36 cellular contexts compared by ENCODE assay signal in the genomic region with DNA sequence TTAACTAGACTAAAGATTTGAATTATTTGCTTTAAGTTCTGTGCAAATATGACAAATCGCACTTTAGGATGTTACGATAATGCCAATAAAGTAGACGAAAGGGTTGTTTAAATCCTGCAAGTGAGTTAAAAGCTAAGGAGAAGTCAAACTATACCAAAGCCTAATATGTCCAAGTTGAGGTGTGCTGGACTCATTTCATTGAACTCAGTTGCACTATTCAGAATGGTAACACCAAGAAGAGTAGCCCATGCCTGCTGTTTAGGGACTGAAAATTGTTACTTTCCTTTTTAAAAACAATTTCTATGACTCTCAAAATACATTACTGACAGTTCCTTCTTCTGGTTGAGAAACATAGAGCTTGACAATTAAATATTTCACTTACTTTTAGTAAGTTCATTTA.
DNase-seq lines count a peak whose midpoint lies in the region; ATAC-seq, FAIRE-seq and TF ChIP-seq lines count a peak whose summit lies in the region.
"Had no signal": no experiment of that assay in that cellular context is flagged by ENCODE, and none has a peak within 500 bp of the region (broad histone marks: within the 10 kb centered on the region; RNA-seq: fewer than 3 reads in every experiment).

No MANE protein-coding gene starts in this region.

- H2AFZ ChIP-seq in K562 (ENCODE audit: low read depth, low read length): no peak overlapping the region

- no peak overlapping the region for H3K27ac Mint-ChIP-seq in MCF 10A (ENCODE audit: low read depth, unreplicated experiment)
- H3K27ac Mint-ChIP-seq: B cell; CD14-positive monocyte; CD4-positive, alpha-beta memory T cell; CD4-positive, alpha-beta T cell; CD4-positive, CD25-positive, alpha-beta regulatory T cell; CD8-positive, alpha-beta memory T cell; CD8-positive, alpha-beta T cell had no signal

- no peaks in the 10 kb centered on the region for H3K4me1 Mint-ChIP-seq in MCF 10A (ENCODE audit: insufficient read depth, unreplicated experiment)
- H3K4me1 Mint-ChIP-seq: B cell; CD14-positive monocyte; CD4-positive, alpha-beta memory T cell; CD4-positive, CD25-positive, alpha-beta regulatory T cell; CD8-positive, alpha-beta memory T cell had no signal

- FAIRE-seq in K562 (lab: Jason Lieb, UNC) (peak; percentile 15), pancreas (lab: Jason Lieb, UNC) (peak; percentile 56)
- FAIRE-seq: A549, D721Med had no signal

- H3K36me3 ChIP-seq in K562 (ENCODE audit: control insufficient read depth, insufficient read depth, low read length) (no peaks in the 10 kb centered on the region), left lung (no peaks in the 10 kb centered on the region), pancreas (no peaks in the 10 kb centered on the region)
- H3K36me3 ChIP-seq: BE2C; BLaER1; BLaER1 treated with 17β-estradiol and CSF1 and Interleukin-3, amounts not matched to agents 10 nM and 100 nM had no signal

- no peak for TF ChIP-seq EP300 in K562 (IDR thresholded peaks at IDR 0.05; ENCODE audit: low read length)

- no peaks in the 10 kb centered on the region for H3K9me3 ChIP-seq in K562 (replicated peaks; ENCODE audit: control insufficient read depth, insufficient read depth, low read depth, low read length)
- H3K9me3 ChIP-seq in left lung: no peaks in the 10 kb centered on the region
- no peaks in the 10 kb centered on the region for H3K9me3 ChIP-seq in pancreas
- H3K9me3 ChIP-seq: A549; BE2C; BLaER1; BLaER1 treated with 17β-estradiol and CSF1 and Interleukin-3, amounts not matched to agents 10 nM and 100 nM; Caco-2 had no signal

- no peak overlapping the region for H3K4me2 ChIP-seq in K562 (ENCODE audit: insufficient read depth, low read length)
- H3K4me2 ChIP-seq: A549; BLaER1; BLaER1 treated with 17β-estradiol and CSF1 and Interleukin-3, amounts not matched to agents 10 nM and 100 nM had no signal

- H3K9me3 Mint-ChIP-seq in MCF 10A (ENCODE audit: unreplicated experiment): no peaks in the 10 kb centered on the region
- H3K9me3 Mint-ChIP-seq: CD4-positive, alpha-beta T cell had no signal

- no peak overlapping the region for H3K4me3 ChIP-seq in K562
- H3K4me3 ChIP-seq in left lung: no peak overlapping the region
- no peak overlapping the region for H3K4me3 ChIP-seq in pancreas
- H3K4me3 ChIP-seq: A549; BLaER1; BLaER1 treated with 17β-estradiol and CSF1 and Interleukin-3, amounts not matched to agents 10 nM and 100 nM had no signal

- no peak overlapping the region for H3K4me3 Mint-ChIP-seq in MCF 10A (ENCODE audit: unreplicated experiment)
- H3K4me3 Mint-ChIP-seq: B cell; CD14-positive monocyte; CD4-positive, alpha-beta memory T cell; CD4-positive, alpha-beta T cell; CD4-positive, CD25-positive, alpha-beta regulatory T cell; CD8-positive, alpha-beta memory T cell; CD8-positive, alpha-beta T cell had no signal

- 3% methylated on average over 3 of the region's 3 CpGs for WGBS in K562 (ENCODE audit: insufficient coverage, low coverage, missing lambda C conversion rate)
- WGBS in pancreas, 2 donors: 35 to 50% methylated on average over 3 of the region's 3 CpGs

- H3K36me3 Mint-ChIP-seq in MCF 10A (ENCODE audit: insufficient read depth, unreplicated experiment): no peaks in the 10 kb centered on the region
- H3K36me3 Mint-ChIP-seq: CD14-positive monocyte; CD4-positive, alpha-beta memory T cell; CD4-positive, CD25-positive, alpha-beta regulatory T cell; CD8-positive, alpha-beta memory T cell; CD8-positive, alpha-beta T cell had no signal

- H4K20me1 ChIP-seq in K562 (replicated peaks; ENCODE audit: control insufficient read depth, insufficient read depth, low read length): no peaks in the 10 kb centered on the region
- H4K20me1 ChIP-seq: BLaER1; BLaER1 treated with 17β-estradiol and CSF1 and Interleukin-3, amounts not matched to agents 10 nM and 100 nM had no signal

- POLR2A ChIA-PET in MCF 10A (lab: Yijun Ruan, JAX): interaction anchor here (0.6 to 0.9 kb wide), 2 partner anchors 25 to 121 kb away, joined by 3 read pairs; no protein-coding TSS in a partner anchor
- POLR2A ChIA-PET in K562 (lab: Yijun Ruan, JAX): no interaction called here

- H3K27ac ChIP-seq in K562 (ENCODE audit: extremely low read depth, low read depth, low read length) (no peak overlapping the region), left lung (peak overlapping the region in 1 of 2 donors; percentile 55), pancreas (no peak overlapping the region), foreskin keratinocyte (no peak overlapping the region)
- H3K27ac ChIP-seq: 22Rv1; A549; BLaER1; BLaER1 treated with 17β-estradiol and CSF1 and Interleukin-3, amounts not matched to agents 10 nM and 100 nM; C4-2B had no signal

- no peaks in the 10 kb centered on the region for H3K9me1 ChIP-seq in K562 (ENCODE audit: control insufficient read depth, insufficient read depth, low read length)

- CTCF ChIA-PET in MCF 10A (lab: Yijun Ruan, JAX): interaction anchor here (0.6 kb wide), 1 partner anchor 371 kb away, joined by 3 read pairs; no protein-coding TSS in a partner anchor
- CTCF ChIA-PET in K562 (lab: Yijun Ruan, JAX; ENCODE audit: low intra/inter-chr PET ratio): no interaction called here

- H3K4me1 ChIP-seq in K562 (replicated peaks in 1 of 2; ENCODE audit: control insufficient read depth in 2 of 2, insufficient read depth in 2 of 2, low read length in 2 of 2) (no peaks in the 10 kb centered on the region), left lung (no peaks in the 10 kb centered on the region), pancreas (peaks cover 0 to 10% (median 3%) of the 10 kb centered on the region in 3 donors), foreskin keratinocyte (no peaks in the 10 kb centered on the region)
- H3K4me1 ChIP-seq: A549; BLaER1; BLaER1 treated with 17β-estradiol and CSF1 and Interleukin-3, amounts not matched to agents 10 nM and 100 nM; Caco-2 had no signal

- no peak for TF ChIP-seq POLR2A in K562 (conservative IDR thresholded peaks at IDR 0.05)

- TF ChIP-seq RAD21 in K562 (CRISPR knock-in tag; conservative IDR thresholded peaks at IDR 0.05 in 1 of 2, IDR thresholded peaks at IDR 0.05 in 1 of 2): no peak

- no peak for TF ChIP-seq CTCF in MCF 10A (IDR thresholded peaks at IDR 0.05; ENCODE audit: unreplicated experiment)
- no peak for TF ChIP-seq CTCF in K562 (IDR thresholded peaks at IDR 0.05 in 2 of 3, conservative IDR thresholded peaks at IDR 0.05 in 1 of 3; ENCODE audit: insufficient read depth in 2 of 3, low read depth in 1 of 3, low read length in 3 of 3)
- TF ChIP-seq CTCF in left lung (IDR thresholded peaks at IDR 0.05): no peak
- TF ChIP-seq CTCF in pancreas (IDR thresholded peaks at IDR 0.05): no peak
- TF ChIP-seq CTCF in foreskin keratinocyte (conservative IDR thresholded peaks at IDR 0.05): no peak

- H3K27me3 ChIP-seq in K562 (ENCODE audit: control insufficient read depth in 2 of 2, insufficient read depth in 2 of 2, low read length in 2 of 2) (no peaks in the 10 kb centered on the region), left lung (no peaks in the 10 kb centered on the region), pancreas (no peaks in the 10 kb centered on the region), foreskin keratinocyte (no peaks in the 10 kb centered on the region)
- H3K27me3 ChIP-seq: BE2C; BLaER1; BLaER1 treated with 17β-estradiol and CSF1 and Interleukin-3, amounts not matched to agents 10 nM and 100 nM had no signal

- no TSS peak for BruUV-seq in MCF 10A (replicated peaks; lab: Mats Ljungman, UMichigan)
- BruUV-seq in K562 (replicated peaks; lab: Mats Ljungman, UMichigan): no TSS peak

- no peak for ATAC-seq in K562
- ATAC-seq in left lung: peak; percentile 70
- peak in 1 of 4 donors; percentile 70 for ATAC-seq in pancreas
- ATAC-seq in foreskin keratinocyte: no peak
- ATAC-seq: A549; CD8-positive, alpha-beta T cell had no signal

- no peaks in the 10 kb centered on the region for H3K79me2 ChIP-seq in K562 (ENCODE audit: control insufficient read depth, insufficient read depth, low read length)

- H3K27me3 Mint-ChIP-seq in MCF 10A (ENCODE audit: insufficient read depth, unreplicated experiment): peaks cover 62% of the 10 kb centered on the region
- H3K27me3 Mint-ChIP-seq: B cell; CD4-positive, alpha-beta memory T cell; CD4-positive, alpha-beta T cell; CD4-positive, CD25-positive, alpha-beta regulatory T cell; CD8-positive, alpha-beta memory T cell had no signal

- DNase-seq in T47D (ENCODE audit: low read depth in 1 of 2, low spot score in 1 of 2): peak; percentile 2 to 20
- DNase-seq in MCF 10A (ENCODE audit: unreplicated experiment): no peak
- no peak for DNase-seq in K562 (ENCODE audit: extremely low read depth in 1 of 4, low spot score in 3 of 4)
- DNase-seq in left lung: no peak
- no peak for DNase-seq in pancreas
- no peak for DNase-seq in NCI-H187 (lab: John Stamatoyannopoulos, UW)
- DNase-seq in NCI-H510A (lab: John Stamatoyannopoulos, UW): no peak
- no peak for DNase-seq in foreskin keratinocyte
- DNase-seq: 8988T; ACHN; AML-193; BE2C; C1 segment of cervical spinal cord; Caco-2; Calu3; CD4-positive, alpha-beta memory T cell; CD4-positive, alpha-beta T cell; CD4-positive, CD25-positive, alpha-beta regulatory T cell; CD8-positive, alpha-beta memory T cell; CD8-positive, alpha-beta T cell; COR-L47; DMS 273 treated with DMSO at 0.1 percent for 48 hours; DMS153; DMS53; DMS79; DMS79 treated with DMSO at 0.1 percent for 48 hours; DND-41; EL had no signal

- H3K9ac ChIP-seq in K562 (ENCODE audit: insufficient read depth in 1 of 2, low read depth in 2 of 2, low read length in 2 of 2): no peak overlapping the region
- H3K9ac ChIP-seq: BLaER1; BLaER1 treated with 17β-estradiol and CSF1 and Interleukin-3, amounts not matched to agents 10 nM and 100 nM had no signal

- intact Hi-C loops in MCF 10A (cut with micrococcal nuclease) (no loop called here), K562 (cut with micrococcal nuclease) (no loop called here), left lung (cut with DNase I) (no loop called here), pancreas (cut with DNase I) (no loop called here)

- in situ Hi-C loops in T47D (cut with HindIII; ENCODE audit: low pct_unique_long_range_greater_than_20kb, low sequenced_read_pairs): no loop called here
- in situ Hi-C loops in K562 (cut with MboI): no loop called here

TF ChIP-seq in K562, 482 proteins besides CTCF, POLR2A, EP300 and RAD21 (continues in another document):
- TF ChIP-seq ZNF408 (CRISPR knock-in tag; IDR thresholded peaks at IDR 0.05; ENCODE audit: low read depth) (no peak), ESRRB (CRISPR knock-in tag; IDR thresholded peaks at IDR 0.05; ENCODE audit: borderline replicate concordance) (no peak), TFAM (CRISPR knock-in tag; conservative IDR thresholded peaks at IDR 0.05) (no peak), GTF2E2 (tag; IDR thresholded peaks at IDR 0.05) (no peak), PHB2 (IDR thresholded peaks at IDR 0.05; ENCODE audit: low read depth) (no peak), SAFB2 (IDR thresholded peaks at IDR 0.05; ENCODE audit: borderline replicate concordance, low read depth, low read length, severe bottlenecking) (no peak), ATF1 (CRISPR knock-in tag; IDR thresholded peaks at IDR 0.05) (no peak), ATF1 (tag; IDR thresholded peaks at IDR 0.05) (no peak), TBP (optimal IDR thresholded peaks at IDR 0.05; ENCODE audit: low read depth, low read length) (no peak), LCOR (CRISPR knock-in tag; IDR thresholded peaks at IDR 0.05) (no peak), NFIX (CRISPR knock-in tag; IDR thresholded peaks at IDR 0.05; ENCODE audit: low read depth) (no peak)

Comparison
In these comparisons a context has a peak if more than half of its experiments do, and no peak if none do; other contexts are left out.
1. DNase-seq: peak in T47D (2 of 2); none in MCF 10A (single experiment), K562 (0 of 4), left lung (0 of 2), pancreas (0 of 6), NCI-H187 (0 of 2), NCI-H510A (single experiment) and foreskin keratinocyte (0 of 2).